Comparison of ENCODE assay signal across 25 cellular contexts in genomic region chr10:8272794-8273425, GRCh38.
DNase-seq lines count a peak whose midpoint lies in the region; ATAC-seq, FAIRE-seq and TF ChIP-seq lines count a peak whose summit lies in the region.
"Had no signal": no experiment of that assay in that cellular context is flagged by ENCODE, and none has a peak within 500 bp of the region (broad histone marks: within the 10 kb centered on the region; RNA-seq: fewer than 3 reads in every experiment).

No MANE protein-coding gene starts in this region.

- no TSS peak for BruUV-seq in endothelial cell of umbilical vein (replicated peaks; lab: Mats Ljungman, UMichigan)

- no peak overlapping the region for H3K4me3 ChIP-seq in endothelial cell of umbilical vein (replicated peaks in 1 of 3; ENCODE audit: insufficient read depth in 1 of 3, low read depth in 1 of 3, low read length in 3 of 3)
- H3K4me3 ChIP-seq: BLaER1 had no signal

- H3K4me2 ChIP-seq in endothelial cell of umbilical vein (ENCODE audit: insufficient read depth, low read length), result no peak overlapping the region
- H3K4me2 ChIP-seq: BLaER1, KMS-11, SK-N-SH had no signal

- dilution Hi-C loops in endothelial cell of umbilical vein (cut with MboI; ENCODE audit: extremely low pct_ligation_motif_present, low sequenced_read_pairs), result no loop called here

- no peak overlapping the region for H3K9ac ChIP-seq in endothelial cell of umbilical vein (replicated peaks; ENCODE audit: extremely low read depth, insufficient read depth, low read length)
- H3K9ac ChIP-seq: BLaER1, KMS-11, SK-N-SH had no signal

- H3K9me3 Mint-ChIP-seq in type B pancreatic cell (peaks cover 6% of the 10 kb centered on the region), HFFc6 (peaks cover 30% of the 10 kb centered on the region)
- H3K9me3 Mint-ChIP-seq: CD8-positive, alpha-beta T cell had no signal

- TF ChIP-seq CTCF in endothelial cell of umbilical vein (IDR thresholded peaks at IDR 0.05; ENCODE audit: extremely low read depth in 1 of 2, insufficient read depth in 1 of 2, low read depth in 1 of 2, low read length in 2 of 2) (no peak), type B pancreatic cell (conservative IDR thresholded peaks at IDR 0.05) (no peak), HFFc6 (IDR thresholded peaks at IDR 0.05) (no peak)

- H3K9me1 ChIP-seq in endothelial cell of umbilical vein (replicated peaks; ENCODE audit: control insufficient read depth, extremely low read depth, insufficient read depth, low read length), result no peaks in the 10 kb centered on the region

- H3K27ac ChIP-seq in endothelial cell of umbilical vein (ENCODE audit: insufficient read depth, low read depth, low read length), result no peak overlapping the region
- H3K27ac ChIP-seq: BLaER1, KMS-11 had no signal

- FAIRE-seq in GM12892 (lab: Jason Lieb, UNC), result peak; percentile 5
- no peak for FAIRE-seq in endothelial cell of umbilical vein (lab: Jason Lieb, UNC)
- FAIRE-seq: G401.6, GM18507 had no signal

- H4K20me1 ChIP-seq in endothelial cell of umbilical vein (replicated peaks; ENCODE audit: control insufficient read depth, extremely low read depth, insufficient read depth, low read length), result no peaks in the 10 kb centered on the region
- H4K20me1 ChIP-seq: BLaER1 had no signal

- TF ChIP-seq POLR2A in GM12892 (IDR thresholded peaks at IDR 0.05; ENCODE audit: low read depth, low read length) (no peak), endothelial cell of umbilical vein (IDR thresholded peaks at IDR 0.05; ENCODE audit: low read depth, low read length) (no peak)

- no peak for DNase-seq in GM12892 (ENCODE audit: insufficient read length)
- peak; percentile 4 for DNase-seq in endothelial cell of umbilical vein (ENCODE audit: low read depth, low spot score)
- DNase-seq in type B pancreatic cell (ENCODE audit: extremely low spot score, unreplicated experiment), result no peak
- DNase-seq in HFFc6, result no peak
- no peak for DNase-seq in T-helper 1 cell
- DNase-seq: ACHN; Calu3; CD8-positive, alpha-beta T cell; DMS153; GOT3; HCEC 1CT; IMR-90; NCI-H1105 treated with DMSO at 0.1 percent for 48 hours; NCI-H2029 treated with DMSO at 0.1 percent for 48 hours; NCI-H2171; NCI-H345; NCI-H524 treated with DMSO at 0.1 percent for 48 hours; SHP77 treated with DMSO at 0.1 percent for 48 hours; SK-N-SH had no signal

- peak overlapping the region; percentile 37 for H3K27ac Mint-ChIP-seq in type B pancreatic cell
- H3K27ac Mint-ChIP-seq in HFFc6, result no peak overlapping the region
- H3K27ac Mint-ChIP-seq: CD8-positive, alpha-beta T cell had no signal

- H3K4me1 Mint-ChIP-seq in type B pancreatic cell (ENCODE audit: unreplicated experiment), result peaks cover 10% of the 10 kb centered on the region
- H3K4me1 Mint-ChIP-seq in HFFc6 (ENCODE audit: low read depth), result no peaks in the 10 kb centered on the region

- CTCF ChIA-PET in endothelial cell of umbilical vein (lab: Charles Lee), result no interaction called here

- peaks cover 0 to 3% of the 10 kb centered on the region in 2 experiments for H3K27me3 ChIP-seq in endothelial cell of umbilical vein (ENCODE audit: control insufficient read depth in 2 of 2, insufficient read depth in 2 of 2, low read length in 2 of 2)
- H3K27me3 ChIP-seq: BLaER1 had no signal

- no peaks in the 10 kb centered on the region for H3K79me2 ChIP-seq in endothelial cell of umbilical vein (ENCODE audit: control insufficient read depth, insufficient read depth, low read length)

- peak overlapping the region; percentile 15 for H3K4me3 Mint-ChIP-seq in type B pancreatic cell
- H3K4me3 Mint-ChIP-seq in HFFc6, result no peak overlapping the region
- H3K4me3 Mint-ChIP-seq: CD8-positive, alpha-beta T cell had no signal

- H3K9me3 ChIP-seq in endothelial cell of umbilical vein (replicated peaks; ENCODE audit: control insufficient read depth, insufficient read depth, low read length), result no peaks in the 10 kb centered on the region
- H3K9me3 ChIP-seq: BLaER1, SK-N-SH had no signal

- H3K27me3 Mint-ChIP-seq in type B pancreatic cell, result peaks cover 7% of the 10 kb centered on the region
- H3K27me3 Mint-ChIP-seq in HFFc6 (ENCODE audit: insufficient read depth), result no peaks in the 10 kb centered on the region

- H3K36me3 Mint-ChIP-seq in type B pancreatic cell, result no peaks in the 10 kb centered on the region
- no peaks in the 10 kb centered on the region for H3K36me3 Mint-ChIP-seq in HFFc6 (ENCODE audit: low read depth)
- H3K36me3 Mint-ChIP-seq: CD8-positive, alpha-beta T cell had no signal

- H2AFZ ChIP-seq in endothelial cell of umbilical vein (ENCODE audit: low read depth, low read length), result no peak overlapping the region

- intact Hi-C loops in endothelial cell of umbilical vein (cut with micrococcal nuclease), result no loop called here

- no peaks in the 10 kb centered on the region for H3K36me3 ChIP-seq in endothelial cell of umbilical vein (ENCODE audit: control insufficient read depth in 2 of 2, extremely low read depth in 1 of 2, insufficient read depth in 2 of 2, low read length in 2 of 2)
- H3K36me3 ChIP-seq: BLaER1 had no signal

- POLR2A ChIA-PET in endothelial cell of umbilical vein (lab: Charles Lee), result no interaction called here

- ATAC-seq in HG02642 (IDR thresholded peaks at IDR 0.05; ENCODE audit: poor library complexity, unreplicated experiment), result no peak
- ATAC-seq: CD8-positive, alpha-beta T cell had no signal

- no peaks in the 10 kb centered on the region for H3K4me1 ChIP-seq in endothelial cell of umbilical vein (ENCODE audit: control insufficient read depth, extremely low read depth, insufficient read depth, low read length)
- H3K4me1 ChIP-seq: BLaER1 had no signal

TF ChIP-seq in PFSK-1, 5 proteins besides CTCF, POLR2A, EP300 and RAD21 (continues in another document):
- TF ChIP-seq POLR2AphosphoS5 (IDR thresholded peaks at IDR 0.05; ENCODE audit: low read depth, low read length), result no peak
- TF ChIP-seq TAF1 (IDR thresholded peaks at IDR 0.05; ENCODE audit: borderline replicate concordance, insufficient read depth, low read length), result peak; percentile 53; the same call in 1 of the 2 replicates
- TF ChIP-seq SIN3A (IDR thresholded peaks at IDR 0.05; ENCODE audit: borderline replicate concordance, insufficient read depth, low read length), result no peak
- no peak for TF ChIP-seq FOXP2 (optimal IDR thresholded peaks at IDR 0.05; ENCODE audit: borderline replicate concordance, extremely low read depth, extremely low read length, insufficient read depth)

TF ChIP-seq in endothelial cell of umbilical vein, 7 proteins besides CTCF, POLR2A, EP300 and RAD21:
- TF ChIP-seq MYC (IDR thresholded peaks at IDR 0.05; ENCODE audit: low read depth, low read length) (no peak), GATA2 (IDR thresholded peaks at IDR 0.05; ENCODE audit: insufficient read depth, insufficient read length, low read depth, low read length) (no peak), FOS (IDR thresholded peaks at IDR 0.05; ENCODE audit: borderline replicate concordance, insufficient read depth, low read length) (no peak), JUN (IDR thresholded peaks at IDR 0.05; ENCODE audit: borderline replicate concordance, insufficient read depth, insufficient read length, low read depth) (no peak)
